Comparison of ENCODE assay signal across 8 cellular contexts in genomic region chr17:29219378-29220047, GRCh38. TPM values are rescaled to one million over a fixed set of nuclear protein-coding genes. Genes with fewer than 3 reads are reported as not detected.
DNase-seq lines count a peak whose midpoint lies in the region; ATAC-seq and TF ChIP-seq lines count a peak whose summit lies in the region.

No MANE protein-coding gene starts in this region.

- no peak overlapping the region for H3K4me3 Mint-ChIP-seq in naive thymus-derived CD4-positive, alpha-beta T cell

- peaks cover 0 to 10% (median 5%) of the 10 kb centered on the region in 7 donors for H3K4me1 Mint-ChIP-seq in naive thymus-derived CD4-positive, alpha-beta T cell

- H4K20me1 ChIP-seq in OCI-LY7 (ENCODE audit: insufficient read depth, low read length), result no peaks in the 10 kb centered on the region

- intact Hi-C loops in OCI-LY7 (cut with micrococcal nuclease; ENCODE audit: unreplicated experiment), result loop anchor here (1.0 kb wide), 1 partner anchor 70 kb away; no protein-coding TSS in a partner anchor
- intact Hi-C loops in naive thymus-derived CD4-positive, alpha-beta T cell (cut with micrococcal nuclease), result loop anchor here (1.0 kb wide), 4 partner anchors 70 to 95 kb away; no protein-coding TSS in a partner anchor

- H3K4me1 ChIP-seq in OCI-LY7 (ENCODE audit: insufficient read depth, low read length, poor library complexity, severe bottlenecking), result peaks cover 14% of the 10 kb centered on the region
- no peaks in the 10 kb centered on the region for H3K4me1 ChIP-seq in naive thymus-derived CD4-positive, alpha-beta T cell (ENCODE audit: control insufficient read depth in 2 of 2, insufficient read depth in 2 of 2, low read length in 2 of 2)

- no peaks in the 10 kb centered on the region for H3K9me3 Mint-ChIP-seq in naive thymus-derived CD4-positive, alpha-beta T cell

- H3K36me3 Mint-ChIP-seq in naive thymus-derived CD4-positive, alpha-beta T cell, result no peaks in the 10 kb centered on the region

- TF ChIP-seq CTCF in OCI-LY7 (conservative IDR thresholded peaks at IDR 0.05; ENCODE audit: low read length), result peak; percentile 100

- no peaks in the 10 kb centered on the region for H3K9me3 ChIP-seq in OCI-LY7 (ENCODE audit: low read length)
- no peaks in the 10 kb centered on the region for H3K9me3 ChIP-seq in naive thymus-derived CD4-positive, alpha-beta T cell (ENCODE audit: control insufficient read depth in 2 of 3, low read length in 3 of 3)

- peak; percentile 86 for DNase-seq in EH (ENCODE audit: low read depth)
- DNase-seq in HS-5 (ENCODE audit: low read depth), result peak; percentile 38
- peak; percentile 84 for DNase-seq in OCI-LY7 (ENCODE audit: low spot score)
- DNase-seq in activated T-cell treated with anti-CD3 and anti-CD28 coated beads for 1 hour (ENCODE audit: low read depth), result peak; percentile 62
- DNase-seq in erythroblast (lab: John Stamatoyannopoulos, UW), result peak; percentile 72 to 84
- peak; percentile 41 to 73 (median 62) for DNase-seq in naive thymus-derived CD4-positive, alpha-beta T cell
- peak; percentile 24 to 45 for DNase-seq in stimulated activated CD8-positive, alpha-beta memory T cell treated with anti-CD3 and anti-CD28 coated beads, Interleukin-7, amount 100 ng/mL, for 48 hours (ENCODE audit: extremely low read depth in 1 of 2, low read depth in 1 of 2)

- peak overlapping the region; percentile 54; the same call in 1 of the 2 replicates for H2AFZ ChIP-seq in OCI-LY7 (ENCODE audit: low read length)

- no peak overlapping the region for H3K27ac ChIP-seq in OCI-LY7 (ENCODE audit: low read depth, low read length, poor library complexity, severe bottlenecking)
- H3K27ac ChIP-seq in naive thymus-derived CD4-positive, alpha-beta T cell (ENCODE audit: low read depth, low read length), result no peak overlapping the region

- no peaks in the 10 kb centered on the region for H3K79me2 ChIP-seq in OCI-LY7 (ENCODE audit: insufficient read depth, low read depth, low read length)

- peak overlapping the region; percentile 22; the same call in 1 of the 2 replicates for H3K4me2 ChIP-seq in OCI-LY7 (ENCODE audit: low read length)

- no peaks in the 10 kb centered on the region for H3K9me2 ChIP-seq in OCI-LY7 (ENCODE audit: insufficient read depth, low read length)

- no peaks in the 10 kb centered on the region for H3K27me3 ChIP-seq in naive thymus-derived CD4-positive, alpha-beta T cell (ENCODE audit: control insufficient read depth in 2 of 2, insufficient read depth in 2 of 2, low read length in 2 of 2)

- H3K36me3 ChIP-seq in OCI-LY7 (ENCODE audit: insufficient read depth, low read length), result no peaks in the 10 kb centered on the region
- H3K36me3 ChIP-seq in naive thymus-derived CD4-positive, alpha-beta T cell (ENCODE audit: control insufficient read depth in 2 of 3, insufficient read depth in 3 of 3, low read length in 3 of 3), result no peaks in the 10 kb centered on the region

- no peak overlapping the region for H3K4me3 ChIP-seq in OCI-LY7 (ENCODE audit: low read depth, low read length, poor library complexity, severe bottlenecking)
- H3K4me3 ChIP-seq in naive thymus-derived CD4-positive, alpha-beta T cell (ENCODE audit: low read length), result no peak overlapping the region

- peak overlapping the region in 2 of 9 donors; percentile 3 to 12 for H3K27ac Mint-ChIP-seq in naive thymus-derived CD4-positive, alpha-beta T cell

- POLR2A ChIA-PET in OCI-LY7 (lab: Charles Lee), result interaction anchor here (0.5 to 1.2 kb wide), 4 partner anchors 70 to 626 kb away, joined by 3 to 6 read pairs (median 4); no protein-coding TSS in a partner anchor
- POLR2A ChIA-PET in naive thymus-derived CD4-positive, alpha-beta T cell (lab: Charles Lee), result interaction anchor here (2.4 kb wide), 1 partner anchor 71 kb away, joined by 8 read pairs; no protein-coding TSS in a partner anchor

- CTCF ChIA-PET in OCI-LY7 (lab: Charles Lee; ENCODE audit: unreplicated experiment), result interaction anchor here (0.9 to 1.3 kb wide), 5 partner anchors 10 to 95 kb away, joined by 3 to 6 read pairs (median 3); no protein-coding TSS in a partner anchor
- CTCF ChIA-PET in naive thymus-derived CD4-positive, alpha-beta T cell (lab: Charles Lee), result interaction anchor here (0.6 to 5.5 kb wide), 13 partner anchors 12 to 95 kb away, joined by 3 to 81 read pairs (median 4); no protein-coding TSS in a partner anchor

- peaks cover 0 to 13% (median 0%) of the 10 kb centered on the region in 5 donors for H3K27me3 Mint-ChIP-seq in naive thymus-derived CD4-positive, alpha-beta T cell

- ATAC-seq in naive thymus-derived CD4-positive, alpha-beta T cell, result peak; percentile 94
- no peak for ATAC-seq in GM21619 (IDR thresholded peaks at IDR 0.05; ENCODE audit: unreplicated experiment)

- no peak for TF ChIP-seq POLR2A in erythroblast (IDR thresholded peaks at IDR 0.05; ENCODE audit: low read length)

- BruUV-seq in OCI-LY7 (replicated peaks; lab: Mats Ljungman, UMichigan), result no TSS peak

RNA-seq across cellular contexts. Expression of gene CRYBA1, which starts 27.1 kb away (rescaled TPM):
- not detected in 2 replicates for total RNA-seq in OCI-LY7 (2014; rRNA removed; shearing (Covaris generic))
- not detected in 2 replicates for total RNA-seq in OCI-LY7 (2022)
- total RNA-seq in naive thymus-derived CD4-positive, alpha-beta T cell, result not detected
- not detected for polyA plus RNA-seq in naive thymus-derived CD4-positive, alpha-beta T cell

RNA-seq across cellular contexts. Expression of gene MYO18A, which starts 39.3 kb away (rescaled TPM):
- total RNA-seq in OCI-LY7 (2014; rRNA removed; shearing (Covaris generic)), result 124 and 131 TPM in 2 replicates
- 128 and 143 TPM in 2 replicates for total RNA-seq in OCI-LY7 (2022)
- 100 to 1,000 TPM in 3 of 5 experiments, 10 to 100 TPM in 2; 89.5 to 144 (median 103) TPM for total RNA-seq in naive thymus-derived CD4-positive, alpha-beta T cell
- 10 to 100 TPM; 10.2 to 23.2 TPM for polyA plus RNA-seq in naive thymus-derived CD4-positive, alpha-beta T cell

Comparison
In these comparisons a context has a peak if more than half of its experiments do, and no peak if none do; other contexts are left out.
1. DNase-seq: peak in every context shown above with its lines; median percentile 86 in EH; 84 in OCI-LY7; 78 in erythroblast; 62 in activated T-cell treated with anti-CD3 and anti-CD28 coated beads for 1 hour; 62 in naive thymus-derived CD4-positive, alpha-beta T cell; 38 in HS-5; 34 in stimulated activated CD8-positive, alpha-beta memory T cell treated with anti-CD3 and anti-CD28 coated beads, Interleukin-7, amount 100 ng/mL, for 48 hours.